Comparison of ENCODE assay signal across 14 cellular contexts in the genomic region with DNA sequence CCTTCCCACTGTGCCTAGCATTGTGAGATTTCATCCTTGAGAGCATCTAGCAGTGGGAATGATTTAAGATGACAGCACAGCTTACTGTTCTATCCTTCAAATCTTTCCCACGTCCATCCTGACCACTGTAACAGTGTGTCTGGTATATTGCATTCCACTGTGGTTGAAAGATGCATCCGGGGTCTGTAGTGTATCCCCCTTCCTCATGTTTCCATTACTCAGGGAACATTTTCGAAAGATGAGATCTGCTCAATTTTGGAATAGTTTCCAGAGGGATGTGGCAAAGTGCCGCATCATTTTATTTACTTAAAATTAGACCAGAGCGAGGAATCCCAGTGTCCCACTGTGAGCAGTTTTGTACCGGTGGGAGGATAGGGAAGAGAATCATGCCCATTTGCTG.
"Had no signal": no experiment of that assay in that cellular context is flagged by ENCODE, and none has a peak within 500 bp of the region (broad histone marks: within the 10 kb centered on the region; RNA-seq: fewer than 3 reads in every experiment).

No MANE protein-coding gene starts in this region.

- H3K27me3 ChIP-seq: gastrocnemius medialis, sigmoid colon had no signal

- H3K4me3 ChIP-seq: gastrocnemius medialis, heart right ventricle, lower lobe of right lung, pancreas, sigmoid colon had no signal

- H3K27ac ChIP-seq: gastrocnemius medialis, heart right ventricle, lower lobe of right lung, pancreas, sigmoid colon had no signal

- H3K4me1 ChIP-seq: gastrocnemius medialis, heart right ventricle, lower lobe of right lung, pancreas, sigmoid colon had no signal

- H3K36me3 ChIP-seq: gastrocnemius medialis, heart right ventricle, lower lobe of right lung, pancreas, sigmoid colon had no signal

- DNase-seq: activated CD4-positive, alpha-beta memory T cell treated with anti-CD3 and anti-CD28 coated beads for 36 hours; activated CD8-positive, alpha-beta memory T cell treated with anti-CD3 and anti-CD28 coated beads, Interleukin-2, amount 10 ng/mL, durations not matched to agents 7 days and 5 days; activated naive CD4-positive, alpha-beta T cell treated with anti-CD3 and anti-CD28 coated beads for 36 hours; activated naive CD8-positive, alpha-beta T cell treated with anti-CD3 and anti-CD28 coated beads, Interleukin-2, amount 50 U/mL, for 24 hours; activated T-cell treated with anti-CD3 and anti-CD28 coated beads, Interleukin-2, amount 50 U/mL, for 1 hour; effector memory CD4-positive, alpha-beta T cell; gastrocnemius medialis; heart right ventricle; left colon; lower lobe of right lung; pancreas; sigmoid colon; T-cell; T1000 had no signal

- H3K9me3 ChIP-seq: gastrocnemius medialis, heart right ventricle, lower lobe of right lung, pancreas, sigmoid colon had no signal
